ENCODE assay signal across 8 cellular contexts in the genomic region with DNA sequence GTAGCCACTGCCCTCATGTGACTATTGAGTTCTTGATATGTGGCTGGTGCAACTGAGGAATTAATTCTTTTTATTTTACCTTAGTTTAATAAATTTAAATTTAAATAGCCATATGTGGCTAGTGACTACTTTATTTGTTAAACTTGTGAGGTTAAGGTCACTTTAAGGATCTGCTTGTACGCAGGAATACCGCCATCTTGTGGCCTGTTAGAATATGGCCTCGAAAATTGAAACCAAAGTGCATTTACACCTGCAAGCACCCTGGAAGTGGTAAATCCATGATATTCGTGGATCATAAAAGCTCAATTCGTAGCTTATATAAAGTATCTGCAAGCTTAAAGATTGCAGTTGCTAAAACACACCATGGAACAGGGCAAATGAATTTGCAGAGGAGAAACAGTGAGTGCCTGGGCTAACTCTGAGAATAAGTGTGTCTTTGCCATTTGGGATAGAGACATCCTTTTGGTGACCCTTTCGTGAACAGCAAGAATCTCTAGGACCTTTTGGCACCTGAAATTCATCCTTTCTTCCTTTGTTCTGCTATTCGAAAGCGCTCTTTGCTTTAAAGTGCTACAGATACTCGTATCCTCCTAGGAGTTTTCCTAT. TPM values are rescaled to one million over a fixed set of nuclear protein-coding genes. Genes with fewer than 3 reads are reported as not detected.
DNase-seq lines count a peak whose midpoint lies in the region; ATAC-seq, FAIRE-seq and TF ChIP-seq lines count a peak whose summit lies in the region.

No MANE protein-coding gene starts in this region.

- peak in 4 of 6 experiments; percentile 20 to 51 (median 49) for TF ChIP-seq CTCF in esophagus squamous epithelium (IDR thresholded peaks at IDR 0.05)
- TF ChIP-seq CTCF in pancreas (IDR thresholded peaks at IDR 0.05): peak; percentile 71 to 80 (median 75)

- no peak for TF ChIP-seq POLR2A in esophagus squamous epithelium (IDR thresholded peaks at IDR 0.05)

- ATAC-seq in pancreas: peak; percentile 69 to 94 (median 90)

- peak; percentile 5 to 64 for DNase-seq in NCI-H446 (lab: John Stamatoyannopoulos, UW)
- DNase-seq in NCI-H446 treated with DMSO at 0.1 percent for 48 hours (lab: John Stamatoyannopoulos, UW): no peak
- DNase-seq in GM19239 (ENCODE audit: insufficient read length, low spot score): peak; percentile 16
- peak; percentile 22 for DNase-seq in HS-27A (ENCODE audit: low read depth)
- peak; percentile 50 for DNase-seq in RPMI8226
- no peak for DNase-seq in esophagus squamous epithelium (lab: John Stamatoyannopoulos, UW)
- DNase-seq in pancreas: peak in 3 of 6 donors; percentile 53 to 73 (median 55)
- no peak for DNase-seq in 8988T

- H3K4me1 ChIP-seq in esophagus squamous epithelium: no peaks in the 10 kb centered on the region
- H3K4me1 ChIP-seq in pancreas: peaks cover 0 to 13% (median 0%) of the 10 kb centered on the region in 3 donors

- FAIRE-seq in GM19239 (lab: Jason Lieb, UNC) (peak; percentile 39), pancreas (lab: Jason Lieb, UNC) (no peak)

- H3K4me3 ChIP-seq in esophagus squamous epithelium (no peak overlapping the region), pancreas (no peak overlapping the region)

- H3K27me3 ChIP-seq in esophagus squamous epithelium (no peaks in the 10 kb centered on the region), pancreas (no peaks in the 10 kb centered on the region)

- H3K9me3 ChIP-seq in esophagus squamous epithelium (no peaks in the 10 kb centered on the region), pancreas (no peaks in the 10 kb centered on the region)

- WGBS in esophagus squamous epithelium, 2 donors: 32 to 33% methylated on average over 9 of the region's 9 CpGs
- 24 to 32% methylated on average over 9 of the region's 9 CpGs for whole genome bisulfite sequencing in pancreas, 2 donors

- intact Hi-C loops in esophagus squamous epithelium (cut with DNase I) (no loop called here), pancreas (cut with DNase I) (loop anchor here in 2 of 3 donors (5.0 to 10.0 kb wide), 3 partner anchors 85 to 182 kb away; no protein-coding TSS in a partner anchor)

- H3K27ac ChIP-seq in esophagus squamous epithelium (no peak overlapping the region), pancreas (peak overlapping the region in 1 of 4 donors; percentile 27)

- H3K36me3 ChIP-seq in esophagus squamous epithelium: no peaks in the 10 kb centered on the region
- H3K36me3 ChIP-seq in pancreas: no peaks in the 10 kb centered on the region

RNA-seq across cellular contexts. Expression of gene REG3A, which starts 59.9 kb away (rescaled TPM):
- not detected for total RNA-seq in esophagus squamous epithelium
- total RNA-seq in pancreas: over 10,000 TPM in 2 of 6 donors, 1,000 to 10,000 TPM in 1, 100 to 1,000 TPM in 2, 10 to 100 TPM in 1; 72.7 to 59,927 (median 1,669) TPM
- 1,000 to 10,000 TPM in 1 of 2 donors, 100 to 1,000 TPM in 1; 167 to 3,240 TPM for polyA plus RNA-seq in pancreas

Comparison
In these comparisons a context has a peak if more than half of its experiments do, and no peak if none do; other contexts are left out.
1. DNase-seq: peak in NCI-H446 (2 of 2), GM19239 (single experiment), HS-27A (single experiment) and RPMI8226 (single experiment); none in NCI-H446 treated with DMSO at 0.1 percent for 48 hours (single experiment), esophagus squamous epithelium (single experiment) and 8988T (single experiment).
2. RNA of gene REG3A, which starts 59.9 kb away (total RNA-seq): 72.7 to 59,927 TPM in pancreas; not detected in esophagus squamous epithelium; every median in the first group is over 10 times any median in the second.